Comparison of ENCODE assay signal across 21 cellular contexts in the genomic region with DNA sequence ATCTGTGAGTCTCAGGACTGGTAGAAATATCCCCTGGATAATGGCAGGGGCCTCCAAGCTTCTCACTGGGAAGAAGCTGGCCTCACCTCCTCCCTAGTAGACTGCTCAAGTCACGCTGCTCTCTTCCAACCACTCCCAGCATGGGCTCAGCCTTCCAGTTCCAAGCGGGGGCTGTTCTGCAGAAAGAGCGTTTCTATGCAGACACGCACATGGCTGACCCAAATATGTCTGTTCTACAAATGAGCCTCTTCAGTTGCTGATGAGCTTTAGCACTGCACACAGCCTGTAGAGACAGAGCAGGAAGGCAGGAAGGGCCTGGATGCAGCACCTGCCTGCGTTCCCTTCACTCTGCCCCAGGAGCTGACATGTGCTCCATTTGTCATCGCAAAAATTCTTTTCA.
"Had no signal": no experiment of that assay in that cellular context is flagged by ENCODE, and none has a peak within 500 bp of the region (broad histone marks: within the 10 kb centered on the region; RNA-seq: fewer than 3 reads in every experiment).

No MANE protein-coding gene starts in this region.

- H3K36me3 Mint-ChIP-seq: activated CD8-positive, alpha-beta memory T cell treated with anti-CD3 and anti-CD28 coated beads, Interleukin-2, amount 10 ng/mL, durations not matched to agents 7 days and 5 days; activated naive CD8-positive, alpha-beta T cell had no signal

- H3K27ac Mint-ChIP-seq: activated CD4-positive, alpha-beta T cell treated with anti-CD3 and anti-CD28 coated beads for 36 hours; activated CD8-positive, alpha-beta memory T cell treated with anti-CD3 and anti-CD28 coated beads, Interleukin-2, amount 10 ng/mL, durations not matched to agents 7 days and 5 days; activated CD8-positive, alpha-beta T cell treated with anti-CD3 and anti-CD28 coated beads, Interleukin-2, amount 10 ng/mL, durations not matched to agents 7 days and 5 days; activated naive CD8-positive, alpha-beta T cell had no signal

- H3K27ac ChIP-seq: body of pancreas, esophagus muscularis mucosa, foreskin keratinocyte, left ventricle myocardium inferior, prostate gland, right atrium auricular region, testis, transverse colon had no signal

- H3K4me1 Mint-ChIP-seq: activated CD4-positive, alpha-beta T cell treated with anti-CD3 and anti-CD28 coated beads for 36 hours; activated CD8-positive, alpha-beta memory T cell treated with anti-CD3 and anti-CD28 coated beads, Interleukin-2, amount 10 ng/mL, durations not matched to agents 7 days and 5 days had no signal

- ATAC-seq: activated CD4-positive, alpha-beta T cell treated with anti-CD3 and anti-CD28 coated beads for 36 hours; activated CD8-positive, alpha-beta memory T cell treated with anti-CD3 and anti-CD28 coated beads, Interleukin-2, amount 10 ng/mL, durations not matched to agents 7 days and 5 days; activated CD8-positive, alpha-beta T cell treated with anti-CD3 and anti-CD28 coated beads, Interleukin-2, amount 10 ng/mL, durations not matched to agents 7 days and 5 days; body of pancreas; foreskin keratinocyte had no signal

- DNase-seq: activated CD4-positive, alpha-beta T cell treated with anti-CD3 and anti-CD28 coated beads for 36 hours; activated CD4-positive, CD25-positive, alpha-beta regulatory T cell; activated CD8-positive, alpha-beta memory T cell treated with anti-CD3 and anti-CD28 coated beads, Interleukin-2, amount 10 ng/mL, durations not matched to agents 7 days and 5 days; activated CD8-positive, alpha-beta T cell treated with anti-CD3 and anti-CD28 coated beads, Interleukin-2, amount 10 ng/mL, durations not matched to agents 7 days and 5 days; activated effector memory CD4-positive, alpha-beta T cell treated with Interleukin-2 at 50 U/mL for 16 hours; activated naive CD4-positive, alpha-beta T cell treated with Interleukin-2 at 50 U/mL for 16 hours; activated T-cell treated with anti-CD3 and anti-CD28 coated beads, Interleukin-2, amount 50 U/mL, for 48 hours; aorta; foreskin keratinocyte; islet precursor cell; left ventricle myocardium inferior; stimulated activated naive CD4-positive, alpha-beta T cell treated with Interleukin-2 at 50 U/mL for 16 hours; testis; transverse colon had no signal

- H3K4me3 Mint-ChIP-seq: activated CD4-positive, alpha-beta T cell treated with anti-CD3 and anti-CD28 coated beads for 36 hours; activated CD8-positive, alpha-beta memory T cell treated with anti-CD3 and anti-CD28 coated beads, Interleukin-2, amount 10 ng/mL, durations not matched to agents 7 days and 5 days; activated CD8-positive, alpha-beta T cell treated with anti-CD3 and anti-CD28 coated beads, Interleukin-2, amount 10 ng/mL, durations not matched to agents 7 days and 5 days; activated naive CD8-positive, alpha-beta T cell had no signal

- H3K4me3 ChIP-seq: body of pancreas, esophagus muscularis mucosa, left ventricle myocardium inferior, lung, prostate gland, right atrium auricular region, testis, transverse colon had no signal

- FAIRE-seq: urothelium cell line had no signal

- H3K27me3 ChIP-seq: body of pancreas, esophagus muscularis mucosa, foreskin keratinocyte, right atrium auricular region, testis, transverse colon had no signal

- H3K27me3 Mint-ChIP-seq: activated CD8-positive, alpha-beta memory T cell treated with anti-CD3 and anti-CD28 coated beads, Interleukin-2, amount 10 ng/mL, durations not matched to agents 7 days and 5 days had no signal
